31 cellular contexts compared by ENCODE assay signal in the genomic region with DNA sequence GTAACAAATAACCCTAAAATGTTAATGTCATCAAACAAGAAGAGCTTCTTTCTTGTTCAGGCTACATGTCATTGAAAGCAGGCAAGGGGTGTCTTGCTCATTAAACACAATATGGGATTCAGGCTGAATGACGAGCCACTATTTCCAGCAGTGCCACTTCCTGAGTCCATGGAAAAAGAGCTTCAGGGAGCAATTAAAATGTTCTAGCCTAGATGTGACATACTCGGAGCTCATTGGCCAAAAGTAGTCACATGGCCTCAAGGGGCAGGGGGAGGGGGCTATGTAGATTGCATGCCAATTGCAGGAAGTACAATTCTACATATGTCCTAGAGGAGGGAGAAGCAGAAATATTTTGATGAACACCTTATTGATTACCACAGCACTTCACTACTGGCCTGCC.
DNase-seq lines count a peak whose midpoint lies in the region; ATAC-seq and TF ChIP-seq lines count a peak whose summit lies in the region.
"Had no signal": no experiment of that assay in that cellular context is flagged by ENCODE, and none has a peak within 500 bp of the region (broad histone marks: within the 10 kb centered on the region; RNA-seq: fewer than 3 reads in every experiment).

No MANE protein-coding gene starts in this region.

- no peaks in the 10 kb centered on the region for H3K79me2 ChIP-seq in osteoblast (ENCODE audit: insufficient read depth, low read length)

- no peaks in the 10 kb centered on the region for H3K36me3 Mint-ChIP-seq in activated T-helper 2 cell treated with anti-CD3 and anti-CD28 coated beads, Interferon-gamma antibody, Interleukin-2, Interleukin-4, amounts not matched to agents 10 μg/mL and 5 μg/mL and 100 μg/mL, durations not matched to agents 14 hours and 24 hours and 36 hours (ENCODE audit: low read depth)
- H3K36me3 Mint-ChIP-seq: CD4-positive, alpha-beta memory T cell; T-cell had no signal

- DNase-seq in GM10266 (ENCODE audit: extremely low spot score), result no peak
- peak; percentile 15 for DNase-seq in foreskin melanocyte
- DNase-seq in osteoblast (ENCODE audit: insufficient read length, low spot score, missing footprints), result peak; percentile 44
- DNase-seq in activated T-helper 2 cell treated with anti-CD3 and anti-CD28 coated beads, Interferon-gamma antibody, Interleukin-2, Interleukin-4, amounts not matched to agents 10 μg/mL and 5 μg/mL and 100 μg/mL, durations not matched to agents 14 hours and 24 hours and 36 hours (ENCODE audit: low spot score), result no peak
- no peak for DNase-seq in superior temporal gyrus (ENCODE audit: extremely low spot score)
- DNase-seq: C1 segment of cervical spinal cord; CD4-positive, alpha-beta memory T cell; COR-L47; DMS79; EL; GDM1; H7; Kasumi-1; MV-4-11; NCI-H1105 treated with DMSO at 0.1 percent for 48 hours; NCI-H1694; NCI-H2029 treated with DMSO at 0.1 percent for 48 hours; NCI-H2171 treated with DMSO at 0.1 percent for 48 hours; NCI-H345; NCI-H510A treated with DMSO at 0.1 percent for 48 hours; NCI-H82; NK-92 treated with Interleukin-12 subunit alpha and Interleukin-12 subunit beta, amount 100 ng/mL, for 24 hours; PC-9; SJCRH30; T-cell had no signal

- H4K20me1 ChIP-seq in osteoblast (ENCODE audit: insufficient read depth, low read length), result no peaks in the 10 kb centered on the region

- intact Hi-C loops in activated T-helper 2 cell treated with anti-CD3 and anti-CD28 coated beads, Interferon-gamma antibody, Interleukin-2, Interleukin-4, amounts not matched to agents 10 μg/mL and 5 μg/mL and 100 μg/mL, durations not matched to agents 14 hours and 24 hours and 36 hours (cut with micrococcal nuclease), result no loop called here

- no peak overlapping the region for H3K4me3 Mint-ChIP-seq in activated T-helper 2 cell treated with anti-CD3 and anti-CD28 coated beads, Interferon-gamma antibody, Interleukin-2, Interleukin-4, amounts not matched to agents 10 μg/mL and 5 μg/mL and 100 μg/mL, durations not matched to agents 14 hours and 24 hours and 36 hours (ENCODE audit: low read depth)
- H3K4me3 Mint-ChIP-seq: CD4-positive, alpha-beta memory T cell; T-cell had no signal

- H3K36me3 ChIP-seq in osteoblast (ENCODE audit: insufficient read depth, low read length), result no peaks in the 10 kb centered on the region
- H3K36me3 ChIP-seq: SJCRH30 had no signal

- H3K4me1 ChIP-seq in osteoblast (ENCODE audit: insufficient read depth, low read length), result no peaks in the 10 kb centered on the region
- H3K4me1 ChIP-seq: A549 had no signal

- peak; percentile 2 for TF ChIP-seq CTCF in GM10266 (IDR thresholded peaks at IDR 0.05; ENCODE audit: control insufficient read depth, insufficient read depth, low read depth, missing control alignments)
- no peak for TF ChIP-seq CTCF in osteoblast (IDR thresholded peaks at IDR 0.05; ENCODE audit: extremely low read depth, low read depth, low read length)

- no peak overlapping the region for H3K27ac ChIP-seq in osteoblast (ENCODE audit: low read depth, low read length)
- H3K27ac ChIP-seq: A549, PC-9, SJCRH30 had no signal

- no peak overlapping the region for H3K4me2 ChIP-seq in osteoblast (ENCODE audit: insufficient read depth, low read length)
- H3K4me2 ChIP-seq: A549, PC-9 had no signal

- peaks cover 17% of the 10 kb centered on the region for H3K9me3 Mint-ChIP-seq in activated T-helper 2 cell treated with anti-CD3 and anti-CD28 coated beads, Interferon-gamma antibody, Interleukin-2, Interleukin-4, amounts not matched to agents 10 μg/mL and 5 μg/mL and 100 μg/mL, durations not matched to agents 14 hours and 24 hours and 36 hours

- no peaks in the 10 kb centered on the region for H3K27me3 Mint-ChIP-seq in activated T-helper 2 cell treated with anti-CD3 and anti-CD28 coated beads, Interferon-gamma antibody, Interleukin-2, Interleukin-4, amounts not matched to agents 10 μg/mL and 5 μg/mL and 100 μg/mL, durations not matched to agents 14 hours and 24 hours and 36 hours (ENCODE audit: low read depth)
- H3K27me3 Mint-ChIP-seq: CD4-positive, alpha-beta memory T cell; T-cell had no signal

- no peak overlapping the region for H3K4me3 ChIP-seq in osteoblast (ENCODE audit: insufficient read depth, low read length)
- H3K4me3 ChIP-seq: A549, K562, PC-9, SJCRH30 had no signal

- H3K27ac Mint-ChIP-seq in activated T-helper 2 cell treated with anti-CD3 and anti-CD28 coated beads, Interferon-gamma antibody, Interleukin-2, Interleukin-4, amounts not matched to agents 10 μg/mL and 5 μg/mL and 100 μg/mL, durations not matched to agents 14 hours and 24 hours and 36 hours, result no peak overlapping the region
- H3K27ac Mint-ChIP-seq: CD4-positive, alpha-beta memory T cell; T-cell had no signal

- H3K27me3 ChIP-seq in osteoblast (ENCODE audit: insufficient read depth, low read length), result no peaks in the 10 kb centered on the region
- H3K27me3 ChIP-seq: SJCRH30 had no signal

- TF ChIP-seq EP300 in Ishikawa (IDR thresholded peaks at IDR 0.05; ENCODE audit: borderline replicate concordance), result no peak

- no peak for TF ChIP-seq RAD21 in Ishikawa (IDR thresholded peaks at IDR 0.05; ENCODE audit: low read depth)

- peaks cover 2% of the 10 kb centered on the region for H3K9me3 ChIP-seq in osteoblast (ENCODE audit: low read depth, low read length)
- H3K9me3 ChIP-seq: A549, SJCRH30 had no signal

- no peak overlapping the region for H2AFZ ChIP-seq in osteoblast (ENCODE audit: low read length)
- H2AFZ ChIP-seq: PC-9 had no signal

- no peak for ATAC-seq in GM18498 (IDR thresholded peaks at IDR 0.05; ENCODE audit: unreplicated experiment)
- ATAC-seq: A549, HepG2, K562, Right ventricle myocardium inferior, T-cell had no signal

- no peaks in the 10 kb centered on the region for H3K4me1 Mint-ChIP-seq in activated T-helper 2 cell treated with anti-CD3 and anti-CD28 coated beads, Interferon-gamma antibody, Interleukin-2, Interleukin-4, amounts not matched to agents 10 μg/mL and 5 μg/mL and 100 μg/mL, durations not matched to agents 14 hours and 24 hours and 36 hours (ENCODE audit: low read depth)
- H3K4me1 Mint-ChIP-seq: CD4-positive, alpha-beta memory T cell; T-cell had no signal

TF ChIP-seq in Ishikawa, 13 proteins besides CTCF, POLR2A, EP300 and RAD21:
- TF ChIP-seq YY1 (IDR thresholded peaks at IDR 0.05; ENCODE audit: low read depth), result no peak
- TF ChIP-seq USF1 (IDR thresholded peaks at IDR 0.05), result peak; percentile 50

Comparison
In these comparisons a context has a peak if more than half of its experiments do, and no peak if none do; other contexts are left out.
1. DNase-seq: peak in foreskin melanocyte (single experiment) and osteoblast (single experiment); none in GM10266 (single experiment), activated T-helper 2 cell treated with anti-CD3 and anti-CD28 coated beads, Interferon-gamma antibody, Interleukin-2, Interleukin-4, amounts not matched to agents 10 μg/mL and 5 μg/mL and 100 μg/mL, durations not matched to agents 14 hours and 24 hours and 36 hours (single experiment) and superior temporal gyrus (single experiment).